ENCODE assay signal across 1 cellular context in genomic region chr7:28629216-28629848, GRCh38.
TF ChIP-seq lines count a peak whose summit lies in the region.

No MANE protein-coding gene starts in this region.

TF ChIP-seq in IMR-90, 13 proteins besides CTCF, POLR2A, EP300 and RAD21 (continued from another document):
- TF ChIP-seq BHLHE40 (IDR thresholded peaks at IDR 0.05; ENCODE audit: low read depth, low read length) (no peak), NFE2L2 (IDR thresholded peaks at IDR 0.05; ENCODE audit: low read depth, low read length) (no peak), CEBPB (IDR thresholded peaks at IDR 0.05; ENCODE audit: low read depth, low read length) (no peak)
TF ChIP-seq in IMR-90: peak in this region for 0.
